14 cellular contexts compared by ENCODE assay signal in genomic region chr4:148064451-148064850, GRCh38.
"Had no signal": no experiment of that assay in that cellular context is flagged by ENCODE, and none has a peak within 500 bp of the region (broad histone marks: within the 10 kb centered on the region; RNA-seq: fewer than 3 reads in every experiment).

No MANE protein-coding gene starts in this region.

- H3K27me3 Mint-ChIP-seq: naive thymus-derived CD8-positive, alpha-beta T cell; stimulated activated naive B cell treated with anti-CD40 and anti-IgM and Interleukin-4, amounts not matched to agents 10 μg/mL and 1 μg/mL and 100 μg/mL, for 72 hours; stimulated activated naive CD8-positive, alpha-beta T cell treated with anti-CD3 and anti-CD28 coated beads, Interleukin-15, amount 100 ng/mL, for 72 hours had no signal

- H3K27ac ChIP-seq: hepatocyte, psoas muscle, testis, tibial nerve, upper lobe of right lung, vagina had no signal

- H3K4me3 Mint-ChIP-seq: neural crest cell; stimulated activated naive B cell treated with anti-CD40 and anti-IgM and Interleukin-4, amounts not matched to agents 10 μg/mL and 1 μg/mL and 100 μg/mL, for 72 hours; stimulated activated naive CD8-positive, alpha-beta T cell treated with anti-CD3 and anti-CD28 coated beads, Interleukin-15, amount 100 ng/mL, for 72 hours had no signal

- H3K9me3 Mint-ChIP-seq: neural crest cell; stimulated activated naive B cell treated with anti-CD40 and anti-IgM and Interleukin-4, amounts not matched to agents 10 μg/mL and 1 μg/mL and 100 μg/mL, for 72 hours; stimulated activated naive CD8-positive, alpha-beta T cell treated with anti-CD3 and anti-CD28 coated beads, Interleukin-15, amount 100 ng/mL, for 72 hours had no signal

- H3K36me3 Mint-ChIP-seq: stimulated activated naive B cell treated with anti-CD40 and anti-IgM and Interleukin-4, amounts not matched to agents 10 μg/mL and 1 μg/mL and 100 μg/mL, for 72 hours had no signal

- DNase-seq: foreskin melanocyte; left colon; naive thymus-derived CD8-positive, alpha-beta T cell; psoas muscle; stimulated activated CD4-positive, alpha-beta T cell treated with anti-CD3 and anti-CD28 coated beads, Interleukin-2, amount 100 ng/mL, for 24 hours; stimulated activated CD4-positive, alpha-beta T cell treated with anti-CD3 and anti-CD28 coated beads, Interleukin-4, amount 100 ng/mL, for 4 hours; stimulated activated naive B cell treated with anti-CD40 and anti-IgM and Interleukin-4, amounts not matched to agents 10 μg/mL and 1 μg/mL and 100 μg/mL, for 72 hours; stimulated activated naive CD8-positive, alpha-beta T cell treated with anti-CD3 and anti-CD28 coated beads, Interleukin-15, amount 100 ng/mL, for 72 hours; testis; upper lobe of right lung had no signal

- H3K27ac Mint-ChIP-seq: stimulated activated naive B cell treated with anti-CD40 and anti-IgM and Interleukin-4, amounts not matched to agents 10 μg/mL and 1 μg/mL and 100 μg/mL, for 72 hours; stimulated activated naive CD8-positive, alpha-beta T cell treated with anti-CD3 and anti-CD28 coated beads, Interleukin-15, amount 100 ng/mL, for 72 hours had no signal
